Comparison of ENCODE assay signal across 1 cellular context in genomic region chr5:137561572-137561971, GRCh38.
A peak's percentile ranks its signal among the peaks of the same experiment; 100 is the strongest.
TF ChIP-seq lines count a peak whose summit lies in the region.

No MANE protein-coding gene starts in this region.

TF ChIP-seq in HEK293, 187 proteins besides CTCF, POLR2A, EP300 and RAD21 (continued from another document):
- TF ChIP-seq ZNF18 (tag by site-specific recombination; IDR thresholded peaks at IDR 0.05) (no peak), GLIS1 (tag by site-specific recombination; IDR thresholded peaks at IDR 0.05) (0 out of 2 replicates have a peak, but pooled peaks have one; percentile 14)
